ENCODE assay signal across 1 cellular context in the genomic region with DNA sequence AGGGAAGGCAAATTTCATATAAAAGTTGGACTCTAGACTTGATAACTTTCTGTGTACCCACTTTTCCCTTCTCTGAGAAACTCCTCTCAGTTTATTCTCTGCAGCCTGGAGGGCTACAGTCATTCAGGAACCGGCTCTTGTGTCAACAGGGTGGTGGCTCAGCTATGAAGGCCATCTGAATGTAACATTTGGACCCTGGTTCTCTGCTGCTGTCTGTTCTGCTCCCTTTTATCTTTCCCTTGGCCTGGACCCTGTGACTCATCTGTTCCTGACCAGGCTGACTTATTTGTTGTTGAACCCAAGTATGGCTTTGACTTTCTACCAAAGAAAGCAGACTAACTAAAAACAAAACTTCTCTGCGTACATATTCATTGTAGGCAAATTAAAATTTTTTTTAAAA.
TF ChIP-seq lines count a peak whose summit lies in the region.

No MANE protein-coding gene starts in this region.

TF ChIP-seq in HepG2, 621 proteins besides CTCF, POLR2A, EP300 and RAD21 (continued from another document):
- TF ChIP-seq, protein P1, sequence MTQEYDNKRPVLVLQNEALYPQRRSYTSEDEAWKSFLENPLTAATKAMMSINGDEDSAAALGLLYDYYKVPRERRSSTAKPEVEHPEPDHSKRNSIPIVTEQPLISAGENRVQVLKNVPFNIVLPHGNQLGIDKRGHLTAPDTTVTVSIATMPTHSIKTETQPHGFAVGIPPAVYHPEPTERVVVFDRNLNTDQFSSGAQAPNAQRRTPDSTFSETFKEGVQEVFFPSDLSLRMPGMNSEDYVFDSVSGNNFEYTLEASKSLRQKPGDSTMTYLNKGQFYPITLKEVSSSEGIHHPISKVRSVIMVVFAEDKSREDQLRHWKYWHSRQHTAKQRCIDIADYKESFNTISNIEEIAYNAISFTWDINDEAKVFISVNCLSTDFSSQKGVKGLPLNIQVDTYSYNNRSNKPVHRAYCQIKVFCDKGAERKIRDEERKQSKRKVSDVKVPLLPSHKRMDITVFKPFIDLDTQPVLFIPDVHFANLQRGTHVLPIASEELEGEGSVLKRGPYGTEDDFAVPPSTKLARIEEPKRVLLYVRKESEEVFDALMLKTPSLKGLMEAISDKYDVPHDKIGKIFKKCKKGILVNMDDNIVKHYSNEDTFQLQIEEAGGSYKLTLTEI (CRISPR knock-in tag; conservative IDR thresholded peaks at IDR 0.05): no peak
- no peak for TF ChIP-seq RBM22 (optimal IDR thresholded peaks at IDR 0.05; ENCODE audit: low read length)
- TF ChIP-seq PITX1 (CRISPR knock-in tag; IDR thresholded peaks at IDR 0.05): peak; percentile 71
- TF ChIP-seq RXRA (CRISPR knock-in tag; IDR thresholded peaks at IDR 0.05): no peak; the same call in 1 of the 2 replicates
- TF ChIP-seq, protein P2, sequence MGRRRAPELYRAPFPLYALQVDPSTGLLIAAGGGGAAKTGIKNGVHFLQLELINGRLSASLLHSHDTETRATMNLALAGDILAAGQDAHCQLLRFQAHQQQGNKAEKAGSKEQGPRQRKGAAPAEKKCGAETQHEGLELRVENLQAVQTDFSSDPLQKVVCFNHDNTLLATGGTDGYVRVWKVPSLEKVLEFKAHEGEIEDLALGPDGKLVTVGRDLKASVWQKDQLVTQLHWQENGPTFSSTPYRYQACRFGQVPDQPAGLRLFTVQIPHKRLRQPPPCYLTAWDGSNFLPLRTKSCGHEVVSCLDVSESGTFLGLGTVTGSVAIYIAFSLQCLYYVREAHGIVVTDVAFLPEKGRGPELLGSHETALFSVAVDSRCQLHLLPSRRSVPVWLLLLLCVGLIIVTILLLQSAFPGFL (CRISPR knock-in tag; IDR thresholded peaks at IDR 0.05): no peak
- TF ChIP-seq, protein P3, sequence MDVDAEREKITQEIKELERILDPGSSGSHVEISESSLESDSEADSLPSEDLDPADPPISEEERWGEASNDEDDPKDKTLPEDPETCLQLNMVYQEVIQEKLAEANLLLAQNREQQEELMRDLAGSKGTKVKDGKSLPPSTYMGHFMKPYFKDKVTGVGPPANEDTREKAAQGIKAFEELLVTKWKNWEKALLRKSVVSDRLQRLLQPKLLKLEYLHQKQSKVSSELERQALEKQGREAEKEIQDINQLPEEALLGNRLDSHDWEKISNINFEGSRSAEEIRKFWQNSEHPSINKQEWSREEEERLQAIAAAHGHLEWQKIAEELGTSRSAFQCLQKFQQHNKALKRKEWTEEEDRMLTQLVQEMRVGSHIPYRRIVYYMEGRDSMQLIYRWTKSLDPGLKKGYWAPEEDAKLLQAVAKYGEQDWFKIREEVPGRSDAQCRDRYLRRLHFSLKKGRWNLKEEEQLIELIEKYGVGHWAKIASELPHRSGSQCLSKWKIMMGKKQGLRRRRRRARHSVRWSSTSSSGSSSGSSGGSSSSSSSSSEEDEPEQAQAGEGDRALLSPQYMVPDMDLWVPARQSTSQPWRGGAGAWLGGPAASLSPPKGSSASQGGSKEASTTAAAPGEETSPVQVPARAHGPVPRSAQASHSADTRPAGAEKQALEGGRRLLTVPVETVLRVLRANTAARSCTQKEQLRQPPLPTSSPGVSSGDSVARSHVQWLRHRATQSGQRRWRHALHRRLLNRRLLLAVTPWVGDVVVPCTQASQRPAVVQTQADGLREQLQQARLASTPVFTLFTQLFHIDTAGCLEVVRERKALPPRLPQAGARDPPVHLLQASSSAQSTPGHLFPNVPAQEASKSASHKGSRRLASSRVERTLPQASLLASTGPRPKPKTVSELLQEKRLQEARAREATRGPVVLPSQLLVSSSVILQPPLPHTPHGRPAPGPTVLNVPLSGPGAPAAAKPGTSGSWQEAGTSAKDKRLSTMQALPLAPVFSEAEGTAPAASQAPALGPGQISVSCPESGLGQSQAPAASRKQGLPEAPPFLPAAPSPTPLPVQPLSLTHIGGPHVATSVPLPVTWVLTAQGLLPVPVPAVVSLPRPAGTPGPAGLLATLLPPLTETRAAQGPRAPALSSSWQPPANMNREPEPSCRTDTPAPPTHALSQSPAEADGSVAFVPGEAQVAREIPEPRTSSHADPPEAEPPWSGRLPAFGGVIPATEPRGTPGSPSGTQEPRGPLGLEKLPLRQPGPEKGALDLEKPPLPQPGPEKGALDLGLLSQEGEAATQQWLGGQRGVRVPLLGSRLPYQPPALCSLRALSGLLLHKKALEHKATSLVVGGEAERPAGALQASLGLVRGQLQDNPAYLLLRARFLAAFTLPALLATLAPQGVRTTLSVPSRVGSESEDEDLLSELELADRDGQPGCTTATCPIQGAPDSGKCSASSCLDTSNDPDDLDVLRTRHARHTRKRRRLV (CRISPR knock-in tag; IDR thresholded peaks at IDR 0.05): 0 out of 2 replicates have a peak, but pooled peaks have one; percentile 23
- no peak for TF ChIP-seq ZSCAN22 (CRISPR knock-in tag; IDR thresholded peaks at IDR 0.05)
- peak; percentile 64; the same call in 1 of the 2 replicates for TF ChIP-seq KAT8 (CRISPR knock-in tag; IDR thresholded peaks at IDR 0.05)
- TF ChIP-seq ZNF354B (CRISPR knock-in tag; IDR thresholded peaks at IDR 0.05): no peak
- peak; percentile 70; the same call in 1 of the 2 replicates for TF ChIP-seq ZNF264 (CRISPR knock-in tag; IDR thresholded peaks at IDR 0.05)
- TF ChIP-seq, protein P4, sequence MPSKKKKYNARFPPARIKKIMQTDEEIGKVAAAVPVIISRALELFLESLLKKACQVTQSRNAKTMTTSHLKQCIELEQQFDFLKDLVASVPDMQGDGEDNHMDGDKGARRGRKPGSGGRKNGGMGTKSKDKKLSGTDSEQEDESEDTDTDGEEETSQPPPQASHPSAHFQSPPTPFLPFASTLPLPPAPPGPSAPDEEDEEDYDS (CRISPR knock-in tag; IDR thresholded peaks at IDR 0.05): peak; percentile 41; the same call in 1 of the 2 replicates
- TF ChIP-seq CHD4 (IDR thresholded peaks at IDR 0.05; ENCODE audit: borderline replicate concordance, low read length): no peak
- TF ChIP-seq, protein P5, sequence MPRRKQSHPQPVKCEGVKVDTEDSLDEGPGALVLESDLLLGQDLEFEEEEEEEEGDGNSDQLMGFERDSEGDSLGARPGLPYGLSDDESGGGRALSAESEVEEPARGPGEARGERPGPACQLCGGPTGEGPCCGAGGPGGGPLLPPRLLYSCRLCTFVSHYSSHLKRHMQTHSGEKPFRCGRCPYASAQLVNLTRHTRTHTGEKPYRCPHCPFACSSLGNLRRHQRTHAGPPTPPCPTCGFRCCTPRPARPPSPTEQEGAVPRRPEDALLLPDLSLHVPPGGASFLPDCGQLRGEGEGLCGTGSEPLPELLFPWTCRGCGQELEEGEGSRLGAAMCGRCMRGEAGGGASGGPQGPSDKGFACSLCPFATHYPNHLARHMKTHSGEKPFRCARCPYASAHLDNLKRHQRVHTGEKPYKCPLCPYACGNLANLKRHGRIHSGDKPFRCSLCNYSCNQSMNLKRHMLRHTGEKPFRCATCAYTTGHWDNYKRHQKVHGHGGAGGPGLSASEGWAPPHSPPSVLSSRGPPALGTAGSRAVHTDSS (CRISPR knock-in tag; conservative IDR thresholded peaks at IDR 0.05): no peak
- no peak for TF ChIP-seq RBFOX2 (IDR thresholded peaks at IDR 0.05; ENCODE audit: low read depth, low read length)
- TF ChIP-seq TAF1 (CRISPR knock-in tag; IDR thresholded peaks at IDR 0.05): no peak
- no peak for TF ChIP-seq GTF2F1 (IDR thresholded peaks at IDR 0.05; ENCODE audit: low read length)
- TF ChIP-seq ZNF160 (CRISPR knock-in tag; IDR thresholded peaks at IDR 0.05): no peak
- no peak for TF ChIP-seq NPAS2 (CRISPR knock-in tag; IDR thresholded peaks at IDR 0.05; ENCODE audit: borderline replicate concordance)
- TF ChIP-seq, protein P6, sequence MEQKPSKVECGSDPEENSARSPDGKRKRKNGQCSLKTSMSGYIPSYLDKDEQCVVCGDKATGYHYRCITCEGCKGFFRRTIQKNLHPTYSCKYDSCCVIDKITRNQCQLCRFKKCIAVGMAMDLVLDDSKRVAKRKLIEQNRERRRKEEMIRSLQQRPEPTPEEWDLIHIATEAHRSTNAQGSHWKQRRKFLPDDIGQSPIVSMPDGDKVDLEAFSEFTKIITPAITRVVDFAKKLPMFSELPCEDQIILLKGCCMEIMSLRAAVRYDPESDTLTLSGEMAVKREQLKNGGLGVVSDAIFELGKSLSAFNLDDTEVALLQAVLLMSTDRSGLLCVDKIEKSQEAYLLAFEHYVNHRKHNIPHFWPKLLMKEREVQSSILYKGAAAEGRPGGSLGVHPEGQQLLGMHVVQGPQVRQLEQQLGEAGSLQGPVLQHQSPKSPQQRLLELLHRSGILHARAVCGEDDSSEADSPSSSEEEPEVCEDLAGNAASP (CRISPR knock-in tag; IDR thresholded peaks at IDR 0.05; ENCODE audit: borderline replicate concordance): no peak
- TF ChIP-seq TP53 (CRISPR knock-in tag; conservative IDR thresholded peaks at IDR 0.05): no peak
- TF ChIP-seq, protein P7, sequence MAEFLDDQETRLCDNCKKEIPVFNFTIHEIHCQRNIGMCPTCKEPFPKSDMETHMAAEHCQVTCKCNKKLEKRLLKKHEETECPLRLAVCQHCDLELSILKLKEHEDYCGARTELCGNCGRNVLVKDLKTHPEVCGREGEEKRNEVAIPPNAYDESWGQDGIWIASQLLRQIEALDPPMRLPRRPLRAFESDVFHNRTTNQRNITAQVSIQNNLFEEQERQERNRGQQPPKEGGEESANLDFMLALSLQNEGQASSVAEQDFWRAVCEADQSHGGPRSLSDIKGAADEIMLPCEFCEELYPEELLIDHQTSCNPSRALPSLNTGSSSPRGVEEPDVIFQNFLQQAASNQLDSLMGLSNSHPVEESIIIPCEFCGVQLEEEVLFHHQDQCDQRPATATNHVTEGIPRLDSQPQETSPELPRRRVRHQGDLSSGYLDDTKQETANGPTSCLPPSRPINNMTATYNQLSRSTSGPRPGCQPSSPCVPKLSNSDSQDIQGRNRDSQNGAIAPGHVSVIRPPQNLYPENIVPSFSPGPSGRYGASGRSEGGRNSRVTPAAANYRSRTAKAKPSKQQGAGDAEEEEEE (CRISPR knock-in tag; IDR thresholded peaks at IDR 0.05; ENCODE audit: borderline replicate concordance): no peak
- peak; percentile 59; the same call in 1 of the 2 replicates for TF ChIP-seq ZNF205 (CRISPR knock-in tag; IDR thresholded peaks at IDR 0.05)
